In genomic region chr10:85621562-85621961, GRCh38 we compare ENCODE assay signal across 26 cellular contexts.
"Had no signal": no experiment of that assay in that cellular context is flagged by ENCODE, and none has a peak within 500 bp of the region (broad histone marks: within the 10 kb centered on the region; RNA-seq: fewer than 3 reads in every experiment).

No MANE protein-coding gene starts in this region.

- H3K4me1 Mint-ChIP-seq: activated CD4-positive, alpha-beta memory T cell treated with anti-CD3 and anti-CD28 coated beads, Interleukin-2, amount 10 ng/mL, durations not matched to agents 7 days and 5 days; activated T-helper 17 cell treated with anti-CD3 and anti-CD28 coated beads, Interleukin-2, amount 50 U/mL, for 72 hours had no signal

- H3K36me3 Mint-ChIP-seq: activated naive CD8-positive, alpha-beta T cell had no signal

- H3K4me1 ChIP-seq: Peyer's patch, SJCRH30 had no signal

- H3K36me3 ChIP-seq: brain microvascular endothelial cell, cardiac muscle cell, Peyer's patch, SJCRH30 had no signal

- H3K27ac ChIP-seq: brain microvascular endothelial cell, cardiac muscle cell, Peyer's patch, RWPE1, SJCRH30, VCaP had no signal

- H3K9ac ChIP-seq: SK-N-SH had no signal

- H3K4me3 ChIP-seq: cardiac muscle cell, Peyer's patch, SJCRH30 had no signal

- H3K27ac Mint-ChIP-seq: activated CD4-positive, alpha-beta memory T cell treated with anti-CD3 and anti-CD28 coated beads, Interleukin-2, amount 10 ng/mL, durations not matched to agents 7 days and 5 days; activated naive CD4-positive, alpha-beta T cell treated with anti-CD3 and anti-CD28 coated beads for 36 hours; activated naive CD8-positive, alpha-beta T cell; activated T-helper 17 cell treated with anti-CD3 and anti-CD28 coated beads, Interleukin-2, amount 50 U/mL, for 72 hours had no signal

- H3K9me3 ChIP-seq: Peyer's patch, SJCRH30, SK-N-SH had no signal

- H3K27me3 ChIP-seq: brain microvascular endothelial cell, cardiac muscle cell, Peyer's patch, SJCRH30 had no signal

- H3K4me3 Mint-ChIP-seq: activated CD4-positive, alpha-beta memory T cell treated with anti-CD3 and anti-CD28 coated beads, Interleukin-2, amount 10 ng/mL, durations not matched to agents 7 days and 5 days; activated naive CD4-positive, alpha-beta T cell treated with anti-CD3 and anti-CD28 coated beads for 36 hours; activated naive CD8-positive, alpha-beta T cell; activated T-helper 17 cell treated with anti-CD3 and anti-CD28 coated beads, Interleukin-2, amount 50 U/mL, for 72 hours had no signal

- DNase-seq: activated CD4-positive, alpha-beta memory T cell treated with anti-CD3 and anti-CD28 coated beads, Interleukin-2, amount 10 ng/mL, durations not matched to agents 7 days and 5 days; activated CD4-positive, alpha-beta T cell treated with anti-CD3 and anti-CD28 coated beads, Interleukin-2, amount 50 U/mL, for 1 hour; activated CD4-positive, CD25-positive, alpha-beta regulatory T cell; activated gamma-delta T cell; activated naive CD4-positive, alpha-beta T cell treated with anti-CD3 and anti-CD28 coated beads for 36 hours; activated T-cell treated with anti-CD3 and anti-CD28 coated beads for 4 hours; activated T-cell treated with anti-CD3 and anti-CD28 coated beads, Interleukin-2, amount 50 U/mL, for 48 hours; amygdala; brain microvascular endothelial cell; MM.1S; NCI-H1105; NCI-H1436; NCI-H1694 treated with DMSO at 0.1 percent for 48 hours; NCI-H2029 treated with DMSO at 0.1 percent for 48 hours; NCI-H446; NCI-H524; Peyer's patch; Right ventricle myocardium superior; SJCRH30; SK-N-SH; T-helper 1 cell had no signal

- ATAC-seq: activated T-helper 17 cell treated with anti-CD3 and anti-CD28 coated beads, Interleukin-2, amount 50 U/mL, for 72 hours had no signal

- H3K9me3 Mint-ChIP-seq: activated CD4-positive, alpha-beta memory T cell treated with anti-CD3 and anti-CD28 coated beads, Interleukin-2, amount 10 ng/mL, durations not matched to agents 7 days and 5 days; activated naive CD4-positive, alpha-beta T cell treated with anti-CD3 and anti-CD28 coated beads for 36 hours; activated T-helper 17 cell treated with anti-CD3 and anti-CD28 coated beads, Interleukin-2, amount 50 U/mL, for 72 hours had no signal

- H3K27me3 Mint-ChIP-seq: activated CD4-positive, alpha-beta memory T cell treated with anti-CD3 and anti-CD28 coated beads, Interleukin-2, amount 10 ng/mL, durations not matched to agents 7 days and 5 days; activated naive CD8-positive, alpha-beta T cell had no signal
